ENCODE assay signal across 18 cellular contexts in the genomic region with DNA sequence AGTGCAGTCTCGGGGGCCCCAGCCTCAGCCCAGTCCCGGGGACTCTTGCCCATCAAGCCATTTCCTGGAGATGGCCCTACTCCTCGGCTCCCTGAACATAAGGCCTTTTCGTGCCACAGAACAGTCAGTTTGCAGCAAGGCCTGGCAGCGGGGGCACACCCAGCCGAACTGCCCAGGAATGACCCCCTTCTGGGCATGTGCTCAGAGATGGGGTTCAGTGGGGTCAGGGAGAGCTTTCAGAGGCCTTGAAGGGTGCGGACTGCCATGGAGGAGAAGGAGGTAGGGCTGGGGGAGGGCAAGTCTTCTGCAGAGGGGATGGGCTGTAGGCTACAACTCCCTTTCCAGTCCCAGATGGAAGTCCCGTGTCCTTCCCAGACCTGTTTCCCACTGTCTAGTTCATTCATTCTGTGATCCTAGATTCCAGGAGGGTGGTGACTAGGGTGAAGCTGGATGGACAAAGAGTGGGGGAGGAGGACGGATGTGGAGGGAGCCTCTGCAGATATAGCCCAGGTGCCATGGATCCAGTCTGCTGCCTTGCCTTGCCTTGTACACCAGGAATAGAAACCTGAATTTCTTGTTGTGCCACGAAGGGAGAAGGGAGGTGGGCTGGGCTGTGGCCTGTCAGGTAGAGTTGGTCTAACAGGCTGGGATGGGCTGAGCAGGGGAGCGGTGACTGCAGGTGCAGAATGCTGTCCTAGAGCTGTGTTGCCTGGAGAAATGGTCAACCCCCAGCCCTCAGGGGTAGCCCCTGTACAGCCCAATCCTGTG. TPM values are rescaled to one million over a fixed set of nuclear protein-coding genes. Genes with fewer than 3 reads are reported as not detected.
DNase-seq lines count a peak whose midpoint lies in the region; ATAC-seq and TF ChIP-seq lines count a peak whose summit lies in the region.
"Had no signal": no experiment of that assay in that cellular context is flagged by ENCODE, and none has a peak within 500 bp of the region (broad histone marks: within the 10 kb centered on the region; RNA-seq: fewer than 3 reads in every experiment).

No MANE protein-coding gene starts in this region.

- no peak overlapping the region for H3K18ac ChIP-seq in neuronal stem cell (ENCODE audit: low read length)

- no peak for TF ChIP-seq POLR2A in stomach (IDR thresholded peaks at IDR 0.05)

- H3K27ac ChIP-seq in VCaP (peak overlapping the region; percentile 85), lower lobe of right lung (no peak overlapping the region), stomach (peak overlapping the region; percentile 77 to 86 (median 82)), neuronal stem cell (replicated peaks; ENCODE audit: low read length) (no peak overlapping the region)
- H3K27ac ChIP-seq: BLaER1, cardiac muscle cell had no signal

- no peak overlapping the region for H2AK5ac ChIP-seq in neuronal stem cell (ENCODE audit: low read depth, low read length)

- no peak for TF ChIP-seq EP300 in stomach (IDR thresholded peaks at IDR 0.05)

- no peak overlapping the region for H4K91ac ChIP-seq in neuronal stem cell (ENCODE audit: low read depth, low read length, poor library complexity)

- no peak for ATAC-seq in lower lobe of right lung
- no peak for ATAC-seq in GM21515 (IDR thresholded peaks at IDR 0.05; ENCODE audit: unreplicated experiment)

- no peak overlapping the region for H3K9ac ChIP-seq in neuronal stem cell (ENCODE audit: low read depth, low read length, poor library complexity)
- H3K9ac ChIP-seq: BLaER1 had no signal

- H2BK12ac ChIP-seq in neuronal stem cell (ENCODE audit: low read length): no peak overlapping the region

- no peaks in the 10 kb centered on the region for H3K9me3 ChIP-seq in lower lobe of right lung
- H3K9me3 ChIP-seq in stomach: no peaks in the 10 kb centered on the region
- H3K9me3 ChIP-seq in neuronal stem cell (replicated peaks in 1 of 2; ENCODE audit: control insufficient read depth in 2 of 2, insufficient read depth in 1 of 2, low read depth in 1 of 2, low read length in 2 of 2): no peaks in the 10 kb centered on the region
- H3K9me3 ChIP-seq: BLaER1 had no signal

- H3K4me3 ChIP-seq in LNCaP clone FGC (ENCODE audit: low read depth, low read length) (no peak overlapping the region), lower lobe of right lung (no peak overlapping the region), stomach (no peak overlapping the region), neuronal stem cell (ENCODE audit: low read length in 2 of 2) (no peak overlapping the region)
- H3K4me3 ChIP-seq: BLaER1, cardiac muscle cell had no signal

- H3K27me3 ChIP-seq in lower lobe of right lung (ENCODE audit: low read depth): no peaks in the 10 kb centered on the region
- no peaks in the 10 kb centered on the region for H3K27me3 ChIP-seq in stomach
- peaks cover 0 to 1% (median 0%) of the 10 kb centered on the region in 3 experiments for H3K27me3 ChIP-seq in neuronal stem cell (ENCODE audit: control insufficient read depth in 3 of 3, insufficient read depth in 3 of 3, low read depth in 1 of 3, low read length in 3 of 3)
- H3K27me3 ChIP-seq: BLaER1, cardiac muscle cell had no signal

- 46 to 62% (median 49%) methylated on average over 10 to 11 of the region's 11 CpGs for WGBS in stomach, 5 donors
- WGBS in neuronal stem cell (ENCODE audit: extremely low coverage in 2 of 2, insufficient read length in 2 of 2, insufficient replicate concordance in 1 of 2), 2 donors: no CpG with 5 or more reads among the region's 11 CpGs

- H3K36me3 ChIP-seq in lower lobe of right lung: no peaks in the 10 kb centered on the region
- H3K36me3 ChIP-seq in stomach: peaks cover 7 to 18% (median 18%) of the 10 kb centered on the region in 4 donors
- peaks cover 0 to 79% of the 10 kb centered on the region in 2 donors for H3K36me3 ChIP-seq in neuronal stem cell (replicated peaks in 1 of 2; ENCODE audit: control insufficient read depth in 2 of 2, insufficient read depth in 2 of 2, low read length in 2 of 2)
- H3K36me3 ChIP-seq: BLaER1, cardiac muscle cell had no signal

- H2BK5ac ChIP-seq in neuronal stem cell (ENCODE audit: low read length): no peak overlapping the region

- H3K79me1 ChIP-seq in neuronal stem cell (ENCODE audit: low read depth, low read length): no peaks in the 10 kb centered on the region

- H2BK15ac ChIP-seq in neuronal stem cell (ENCODE audit: low read length): no peak overlapping the region

- intact Hi-C loops in lower lobe of right lung (cut with DNase I) (no loop called here), stomach (cut with DNase I; ENCODE audit: low total_unique reads) (no loop called here)

- peak; percentile 79 for DNase-seq in LNCaP clone FGC (ENCODE audit: low read depth)
- peak; percentile 47 for DNase-seq in lower lobe of right lung
- DNase-seq in stomach: peak; percentile 66
- DNase-seq in neuronal stem cell (ENCODE audit: low spot score): no peak
- DNase-seq in middle frontal gyrus (ENCODE audit: extremely low spot score, low spot score): no peak
- DNase-seq: activated naive CD8-positive, alpha-beta T cell treated with anti-CD3 and anti-CD28 coated beads, Interleukin-2, amount 10 ng/mL, durations not matched to agents 7 days and 5 days; activated T-cell treated with anti-CD3 and anti-CD28 coated beads, Interleukin-2, amount 50 U/mL, for 48 hours; DMS153; endodermal cell; foreskin fibroblast; NCI-H2171; NK-92 treated with Interleukin-12 subunit alpha and Interleukin-12 subunit beta, amount 100 ng/mL, for 24 hours had no signal

- no peak overlapping the region for H2AFZ ChIP-seq in neuronal stem cell (ENCODE audit: low read length)

- no peak overlapping the region for H3K4me2 ChIP-seq in neuronal stem cell (ENCODE audit: insufficient read depth, low read length, poor library complexity, severe bottlenecking)
- H3K4me2 ChIP-seq: BLaER1 had no signal

- TF ChIP-seq CTCF in LNCaP clone FGC (IDR thresholded peaks at IDR 0.05; ENCODE audit: control insufficient read depth, extremely low read depth, insufficient read depth) (no peak), VCaP (conservative IDR thresholded peaks at IDR 0.05) (no peak), lower lobe of right lung (IDR thresholded peaks at IDR 0.05) (no peak), stomach (IDR thresholded peaks at IDR 0.05) (no peak)

- H4K8ac ChIP-seq in neuronal stem cell (ENCODE audit: low read depth, low read length): no peak overlapping the region

- H2BK120ac ChIP-seq in neuronal stem cell (ENCODE audit: low read depth, low read length): no peak overlapping the region

- H3K23ac ChIP-seq in neuronal stem cell (ENCODE audit: low read depth, low read length, poor library complexity): no peak overlapping the region

- peaks cover 1% of the 10 kb centered on the region for H3K4me1 ChIP-seq in lower lobe of right lung
- H3K4me1 ChIP-seq in stomach: peaks cover 43 to 90% (median 67%) of the 10 kb centered on the region in 4 donors
- peaks cover 4 to 6% of the 10 kb centered on the region in 2 donors for H3K4me1 ChIP-seq in neuronal stem cell (ENCODE audit: control insufficient read depth in 2 of 2, insufficient read depth in 1 of 2, low read depth in 1 of 2, low read length in 2 of 2)

- no peak overlapping the region for H3K4ac ChIP-seq in neuronal stem cell (ENCODE audit: low read length)

- no peak overlapping the region for H3K14ac ChIP-seq in neuronal stem cell (ENCODE audit: low read length)

RNA-seq across cellular contexts. Expression of a gene that starts 14.2 kb away (rescaled TPM):
- total RNA-seq in lower lobe of right lung (not detected), stomach (10 to 100 TPM in 3 of 5 donors, 1 to 10 TPM in 1, not detected in 1; 2.6 to 63.7 (median 28.3) TPM)
- polyA plus RNA-seq in stomach: 1 to 10 TPM in 1 of 3 donors, not detected in 2; 1.1 TPM
- polyA plus RNA-seq in neuronal stem cell (2013, experiment 1 of 2): not detected
- not detected for polyA plus RNA-seq in neuronal stem cell (2013, experiment 2 of 2)
- total RNA-seq: activated naive CD8-positive, alpha-beta T cell treated with anti-CD3 and anti-CD28 coated beads, Interleukin-2, amount 10 ng/mL, durations not matched to agents 7 days and 5 days; cardiac muscle cell; osteocyte; SK-MEL-5 had no signal
- polyA plus RNA-seq: cardiac muscle cell had no signal

RNA-seq across cellular contexts. Expression of a gene that starts 21.6 kb away (rescaled TPM):
- total RNA-seq in lower lobe of right lung: 7.2 TPM
- 100 to 1,000 TPM in 2 of 5 donors, 10 to 100 TPM in 3; 36.4 to 110 (median 86.2) TPM for total RNA-seq in stomach
- polyA plus RNA-seq in stomach: 10 to 100 TPM; 10.0 to 53.0 (median 21.7) TPM
- 7.6 TPM for polyA plus RNA-seq in neuronal stem cell (2013, experiment 1 of 2)
- polyA plus RNA-seq in neuronal stem cell (2013, experiment 2 of 2): 8.0 TPM

RNA-seq across cellular contexts. Expression of a gene that starts 39.6 kb away (rescaled TPM):
- total RNA-seq in lower lobe of right lung (5.5 TPM), stomach (10 to 100 TPM in 1 of 5 donors, 1 to 10 TPM in 4; 2.6 to 29.2 (median 4.8) TPM)
- polyA plus RNA-seq in stomach: 1 to 10 TPM; 1.4 to 4.0 (median 2.3) TPM
- polyA plus RNA-seq in neuronal stem cell (2013, experiment 1 of 2): 0.71 TPM
- polyA plus RNA-seq in neuronal stem cell (2013, experiment 2 of 2): 0.60 TPM
- total RNA-seq: osteocyte had no signal

RNA-seq across cellular contexts. Expression of a gene that starts 54.2 kb away (rescaled TPM):
- not detected for total RNA-seq in lower lobe of right lung
- total RNA-seq in stomach: 100 to 1,000 TPM in 1 of 5 donors, 10 to 100 TPM in 4; 14.5 to 164 (median 61.3) TPM
- polyA plus RNA-seq in stomach: 1 to 10 TPM in 2 of 3 donors, under 1 TPM in 1; 0.55 to 5.3 (median 3.1) TPM
- polyA plus RNA-seq in neuronal stem cell (2013, experiment 1 of 2): not detected
- polyA plus RNA-seq in neuronal stem cell (2013, experiment 2 of 2): not detected
- total RNA-seq: activated naive CD8-positive, alpha-beta T cell treated with anti-CD3 and anti-CD28 coated beads, Interleukin-2, amount 10 ng/mL, durations not matched to agents 7 days and 5 days; cardiac muscle cell; endodermal cell; osteocyte; SK-MEL-5 had no signal
- polyA plus RNA-seq: cardiac muscle cell had no signal

Comparison
In these comparisons a context has a peak if more than half of its experiments do, and no peak if none do; other contexts are left out.
1. DNase-seq: peak in LNCaP clone FGC (single experiment), lower lobe of right lung (single experiment) and stomach (single experiment); none in neuronal stem cell (single experiment) and middle frontal gyrus (single experiment).
2. H3K27ac ChIP-seq: peak in VCaP (single experiment) and stomach (5 of 5); none in lower lobe of right lung (single experiment) and neuronal stem cell (single experiment).